Comparison of ENCODE assay signal across 16 cellular contexts in the genomic region with DNA sequence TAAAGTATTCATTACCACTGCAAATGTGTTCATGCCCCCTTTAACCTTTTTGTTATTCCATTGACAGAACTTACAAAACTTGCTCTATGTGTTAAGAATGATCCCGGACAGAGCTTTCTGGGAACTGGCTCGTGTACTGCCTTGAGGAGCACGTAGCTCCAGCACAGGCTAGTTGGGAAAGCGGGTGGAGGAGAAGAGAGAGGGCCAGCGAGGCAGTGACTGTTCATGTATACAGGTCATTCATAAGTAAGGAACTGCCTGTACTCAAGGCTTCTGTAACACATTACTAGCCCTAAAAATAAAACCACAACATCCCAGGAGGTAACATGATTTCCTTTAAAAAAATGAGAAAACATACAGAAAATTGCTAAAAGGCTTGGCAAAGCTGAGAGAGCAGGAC.
DNase-seq lines count a peak whose midpoint lies in the region; ATAC-seq and TF ChIP-seq lines count a peak whose summit lies in the region.
"Had no signal": no experiment of that assay in that cellular context is flagged by ENCODE, and none has a peak within 500 bp of the region (broad histone marks: within the 10 kb centered on the region; RNA-seq: fewer than 3 reads in every experiment).

No MANE protein-coding gene starts in this region.

- H3K27ac Mint-ChIP-seq in activated T-helper 17 cell treated with anti-CD3 and anti-CD28 coated beads, Interleukin-2, amount 50 U/mL, for 72 hours, result peak overlapping the region; percentile 65
- no peak overlapping the region for H3K27ac Mint-ChIP-seq in activated naive CD8-positive, alpha-beta T cell treated with anti-CD3 and anti-CD28 coated beads, Interleukin-2, amount 50 U/mL, for 24 hours
- H3K27ac Mint-ChIP-seq: activated T-helper 2 cell treated with anti-CD3 and anti-CD28 coated beads, Interferon-gamma antibody, Interleukin-2, Interleukin-4, amounts not matched to agents 10 μg/mL and 5 μg/mL and 100 μg/mL, durations not matched to agents 14 hours and 24 hours and 36 hours had no signal

- no peak for ATAC-seq in activated T-helper 17 cell treated with anti-CD3 and anti-CD28 coated beads, Interleukin-2, amount 50 U/mL, for 72 hours (replicated peaks)
- ATAC-seq in left cardiac atrium (peak; percentile 43 to 86), HG03280 (IDR thresholded peaks at IDR 0.05; ENCODE audit: unreplicated experiment) (no peak)
- ATAC-seq in activated naive CD8-positive, alpha-beta T cell treated with anti-CD3 and anti-CD28 coated beads, Interleukin-2, amount 50 U/mL, for 24 hours, result no peak

- intact Hi-C loops in left cardiac atrium (cut with DNase I), result loop anchor here in 1 of 2 donors (5.0 to 10.0 kb wide), 2 partner anchors 109 to 176 kb away; a partner anchor contains a TSS
- intact Hi-C loops in colonic mucosa (cut with DNase I), result loop anchor here (5.0 to 10.0 kb wide), 2 partner anchors 109 to 196 kb away; a partner anchor contains a TSS

- H3K27ac ChIP-seq in colonic mucosa, result no peak overlapping the region

- H3K36me3 Mint-ChIP-seq in activated T-helper 17 cell treated with anti-CD3 and anti-CD28 coated beads, Interleukin-2, amount 50 U/mL, for 72 hours (ENCODE audit: low read depth), result peaks cover 71% of the 10 kb centered on the region
- peaks cover 24% of the 10 kb centered on the region for H3K36me3 Mint-ChIP-seq in activated naive CD8-positive, alpha-beta T cell treated with anti-CD3 and anti-CD28 coated beads, Interleukin-2, amount 50 U/mL, for 24 hours (ENCODE audit: low read depth)

- H3K4me1 Mint-ChIP-seq in activated T-helper 17 cell treated with anti-CD3 and anti-CD28 coated beads, Interleukin-2, amount 50 U/mL, for 72 hours, result peaks cover 14% of the 10 kb centered on the region
- peaks cover 4% of the 10 kb centered on the region for H3K4me1 Mint-ChIP-seq in activated naive CD8-positive, alpha-beta T cell treated with anti-CD3 and anti-CD28 coated beads, Interleukin-2, amount 50 U/mL, for 24 hours

- peak; percentile 66 for DNase-seq in DMS53 treated with DMSO at 0.1 percent for 48 hours (lab: John Stamatoyannopoulos, UW; ENCODE audit: unreplicated experiment)
- no peak for DNase-seq in left cardiac atrium
- DNase-seq in retina, result peak; percentile 15
- DNase-seq in NCI-H1436 treated with DMSO at 0.1 percent for 48 hours (lab: John Stamatoyannopoulos, UW), result no peak
- DNase-seq in activated naive CD8-positive, alpha-beta T cell treated with anti-CD3 and anti-CD28 coated beads, Interleukin-2, amount 50 U/mL, for 24 hours, result no peak
- DNase-seq in colonic mucosa, result no peak
- DNase-seq: activated CD4-positive, alpha-beta T cell treated with anti-CD3 and anti-CD28 coated beads for 1 hour; C1 segment of cervical spinal cord; cerebellar nuclear complex; kidney glomerular epithelial cell; NCI-H2107; stimulated activated CD4-positive, alpha-beta T cell treated with anti-CD3 and anti-CD28 coated beads, Interleukin-2, amount 100 ng/mL, for 48 hours had no signal

- no peaks in the 10 kb centered on the region for H3K36me3 ChIP-seq in colonic mucosa

- no peak overlapping the region for H3K4me3 Mint-ChIP-seq in activated T-helper 17 cell treated with anti-CD3 and anti-CD28 coated beads, Interleukin-2, amount 50 U/mL, for 72 hours
- H3K4me3 Mint-ChIP-seq in activated naive CD8-positive, alpha-beta T cell treated with anti-CD3 and anti-CD28 coated beads, Interleukin-2, amount 50 U/mL, for 24 hours, result no peak overlapping the region
- H3K4me3 Mint-ChIP-seq: stimulated activated naive CD8-positive, alpha-beta T cell treated with anti-CD3 and anti-CD28 coated beads, Interleukin-15, Interleukin-2, amounts not matched to agents 100 ng/mL and 50 ng/mL, for 24 hours had no signal

- no peak overlapping the region for H3K4me3 ChIP-seq in colonic mucosa

- no peaks in the 10 kb centered on the region for H3K9me3 ChIP-seq in colonic mucosa

- no peak for TF ChIP-seq CTCF in colonic mucosa (IDR thresholded peaks at IDR 0.05)

- H3K27me3 Mint-ChIP-seq in activated T-helper 17 cell treated with anti-CD3 and anti-CD28 coated beads, Interleukin-2, amount 50 U/mL, for 72 hours, result no peaks in the 10 kb centered on the region
- no peaks in the 10 kb centered on the region for H3K27me3 Mint-ChIP-seq in activated naive CD8-positive, alpha-beta T cell treated with anti-CD3 and anti-CD28 coated beads, Interleukin-2, amount 50 U/mL, for 24 hours
- H3K27me3 Mint-ChIP-seq: stimulated activated naive CD8-positive, alpha-beta T cell treated with anti-CD3 and anti-CD28 coated beads, Interleukin-15, Interleukin-2, amounts not matched to agents 100 ng/mL and 50 ng/mL, for 24 hours had no signal

- no peaks in the 10 kb centered on the region for H3K9me3 Mint-ChIP-seq in activated T-helper 17 cell treated with anti-CD3 and anti-CD28 coated beads, Interleukin-2, amount 50 U/mL, for 72 hours
- H3K9me3 Mint-ChIP-seq in activated naive CD8-positive, alpha-beta T cell treated with anti-CD3 and anti-CD28 coated beads, Interleukin-2, amount 50 U/mL, for 24 hours, result no peaks in the 10 kb centered on the region
- H3K9me3 Mint-ChIP-seq: activated T-helper 2 cell treated with anti-CD3 and anti-CD28 coated beads, Interferon-gamma antibody, Interleukin-2, Interleukin-4, amounts not matched to agents 10 μg/mL and 5 μg/mL and 100 μg/mL, durations not matched to agents 14 hours and 24 hours and 36 hours; stimulated activated naive CD8-positive, alpha-beta T cell treated with anti-CD3 and anti-CD28 coated beads, Interleukin-15, Interleukin-2, amounts not matched to agents 100 ng/mL and 50 ng/mL, for 24 hours had no signal

- H3K4me1 ChIP-seq in colonic mucosa, result no peaks in the 10 kb centered on the region

- no peak overlapping the region for H3K9ac ChIP-seq in colonic mucosa (ENCODE audit: low read depth in 2 of 2, low read length in 2 of 2)

- no peaks in the 10 kb centered on the region for H3K27me3 ChIP-seq in colonic mucosa

Comparison
In these comparisons a context has a peak if more than half of its experiments do, and no peak if none do; other contexts are left out.
1. DNase-seq: peak in DMS53 treated with DMSO at 0.1 percent for 48 hours (single experiment) and retina (single experiment); none in left cardiac atrium (single experiment), NCI-H1436 treated with DMSO at 0.1 percent for 48 hours (single experiment), activated naive CD8-positive, alpha-beta T cell treated with anti-CD3 and anti-CD28 coated beads, Interleukin-2, amount 50 U/mL, for 24 hours (single experiment) and colonic mucosa (single experiment).
2. ATAC-seq: peak in left cardiac atrium (2 of 2); none in activated T-helper 17 cell treated with anti-CD3 and anti-CD28 coated beads, Interleukin-2, amount 50 U/mL, for 72 hours (single experiment), HG03280 (single experiment) and activated naive CD8-positive, alpha-beta T cell treated with anti-CD3 and anti-CD28 coated beads, Interleukin-2, amount 50 U/mL, for 24 hours (single experiment).